1 cellular context compared by ENCODE assay signal in the genomic region with DNA sequence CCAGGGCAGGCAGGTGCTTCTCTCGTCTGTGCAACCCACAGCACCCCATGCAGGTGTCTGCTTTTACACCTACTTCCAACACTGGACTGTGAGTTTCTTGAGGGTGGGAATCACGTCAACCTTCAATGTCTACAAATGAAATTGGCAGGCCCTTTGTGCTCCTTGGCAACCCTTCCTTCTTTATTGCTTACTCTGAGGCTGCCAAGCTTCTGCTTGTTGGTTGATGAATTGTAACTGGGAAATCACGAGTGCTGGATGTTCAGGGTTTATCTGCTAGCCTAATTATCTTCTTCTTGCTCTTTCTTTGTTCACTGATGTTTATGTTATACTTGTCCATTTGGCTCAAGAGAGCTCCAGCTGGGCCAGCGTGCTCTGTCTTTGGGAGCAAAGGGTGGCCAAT.
TF ChIP-seq lines count a peak whose summit lies in the region.

No MANE protein-coding gene starts in this region.

TF ChIP-seq in IMR-90, 13 proteins besides CTCF, POLR2A, EP300 and RAD21 (continued from another document):
- no peak for TF ChIP-seq CHD1 (IDR thresholded peaks at IDR 0.05; ENCODE audit: low read depth, low read length)
- TF ChIP-seq RFX5 (IDR thresholded peaks at IDR 0.05; ENCODE audit: low read depth, low read length): no peak
- TF ChIP-seq RCOR1 (IDR thresholded peaks at IDR 0.05; ENCODE audit: insufficient replicate concordance, low read length): no peak
- no peak for TF ChIP-seq NFE2L2 (IDR thresholded peaks at IDR 0.05; ENCODE audit: low read depth, low read length)
- TF ChIP-seq, protein P1, sequence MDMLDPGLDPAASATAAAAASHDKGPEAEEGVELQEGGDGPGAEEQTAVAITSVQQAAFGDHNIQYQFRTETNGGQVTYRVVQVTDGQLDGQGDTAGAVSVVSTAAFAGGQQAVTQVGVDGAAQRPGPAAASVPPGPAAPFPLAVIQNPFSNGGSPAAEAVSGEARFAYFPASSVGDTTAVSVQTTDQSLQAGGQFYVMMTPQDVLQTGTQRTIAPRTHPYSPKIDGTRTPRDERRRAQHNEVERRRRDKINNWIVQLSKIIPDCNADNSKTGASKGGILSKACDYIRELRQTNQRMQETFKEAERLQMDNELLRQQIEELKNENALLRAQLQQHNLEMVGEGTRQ (IDR thresholded peaks at IDR 0.05; ENCODE audit: low read depth, low read length): no peak
- no peak for TF ChIP-seq BHLHE40 (IDR thresholded peaks at IDR 0.05; ENCODE audit: low read depth, low read length)
TF ChIP-seq in IMR-90: peak in this region for 0.
